In the genomic region with DNA sequence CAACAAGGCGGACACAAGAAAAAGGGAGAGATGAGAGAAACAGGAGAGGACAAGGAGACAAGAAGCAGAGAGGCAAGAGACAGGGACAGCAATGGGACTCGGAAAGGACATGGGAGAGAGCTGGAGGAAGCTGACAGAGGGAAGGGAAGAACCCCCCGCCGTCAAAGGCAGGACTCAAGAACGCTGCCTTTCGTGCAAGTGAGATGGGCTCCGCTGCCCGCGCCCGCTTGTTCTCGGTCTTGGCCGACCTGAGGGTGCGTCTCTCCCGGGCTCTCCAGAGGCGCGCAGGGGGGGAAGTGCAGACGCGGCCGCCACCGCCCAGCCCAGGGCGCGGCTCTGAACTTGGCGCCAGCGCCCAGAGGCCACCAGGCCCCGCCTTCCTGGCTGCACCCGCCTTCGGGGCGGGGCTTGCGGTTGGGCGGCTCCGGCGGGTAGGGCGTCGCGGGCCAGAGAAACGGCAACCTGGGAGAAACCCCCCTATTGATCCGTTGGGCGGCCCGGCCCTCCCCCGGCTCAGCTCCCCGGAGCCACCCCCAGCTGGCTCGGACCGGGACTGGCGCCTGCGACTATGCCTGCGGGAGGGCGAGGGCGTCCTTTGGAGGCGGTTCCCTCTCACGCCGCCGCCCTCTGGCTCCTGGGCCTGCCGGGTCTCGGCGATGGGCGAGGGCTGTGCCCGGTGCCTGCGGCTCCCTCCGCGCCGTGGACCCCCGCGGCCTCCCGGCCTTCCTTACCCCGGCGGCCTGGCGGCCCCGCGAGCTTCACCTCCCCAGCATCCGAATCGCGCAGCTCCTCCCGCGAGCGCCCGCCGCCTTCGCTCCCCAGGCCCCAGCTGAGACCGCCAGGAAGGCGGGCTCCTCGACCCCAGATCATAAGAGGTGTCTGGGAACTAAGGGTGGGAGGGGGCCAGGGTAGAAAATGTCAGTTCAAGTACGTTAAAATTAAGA, we compare ENCODE assay signal across 8 cellular contexts. TPM values are rescaled to one million over a fixed set of nuclear protein-coding genes. Genes with fewer than 3 reads are reported as not detected.
DNase-seq lines count a peak whose midpoint lies in the region; ATAC-seq, FAIRE-seq and TF ChIP-seq lines count a peak whose summit lies in the region.

No MANE protein-coding gene starts in this region.

- H4K20me1 ChIP-seq in neural progenitor cell (ENCODE audit: low read depth): peaks cover 24% of the 10 kb centered on the region

- H3K4me3 ChIP-seq in HUES48 (ENCODE audit: low read depth, low read length) (peak overlapping the region; percentile 85), RWPE2 (ENCODE audit: severe bottlenecking) (peak overlapping the region; percentile 69), foreskin fibroblast (ENCODE audit: low read depth in 1 of 2, low read length in 2 of 2) (peak overlapping the region; percentile 58 to 65), neural progenitor cell (peak overlapping the region; percentile 69), subcutaneous abdominal adipose tissue (ENCODE audit: low read depth in 1 of 5, low read length in 5 of 5) (peak overlapping the region; percentile 75 to 82 (median 78))

- FAIRE-seq in D721Med (lab: Jason Lieb, UNC): no peak

- no peaks in the 10 kb centered on the region for H3K36me3 Mint-ChIP-seq in neural progenitor cell

- H3K27me3 Mint-ChIP-seq in neural progenitor cell (ENCODE audit: insufficient read depth, low read depth): peaks cover 38% of the 10 kb centered on the region

- H3K9ac ChIP-seq in HUES48 (ENCODE audit: low read depth, low read length): no peak overlapping the region; the same call in 1 of the 2 replicates
- no peak overlapping the region for H3K9ac ChIP-seq in neural progenitor cell
- H3K9ac ChIP-seq in subcutaneous abdominal adipose tissue (ENCODE audit: low read length in 5 of 5): peak overlapping the region; percentile 75 to 81 (median 79)

- peaks cover 7% of the 10 kb centered on the region for H3F3A ChIP-seq in neural progenitor cell (ENCODE audit: low read depth)

- H3K36me3 ChIP-seq in HUES48 (ENCODE audit: control insufficient read depth, insufficient read depth, low read length) (no peaks in the 10 kb centered on the region), RWPE2 (ENCODE audit: low read depth) (no peaks in the 10 kb centered on the region), neural progenitor cell (no peaks in the 10 kb centered on the region), subcutaneous abdominal adipose tissue (ENCODE audit: control insufficient read depth in 5 of 5, insufficient read depth in 5 of 5, low read length in 5 of 5) (no peaks in the 10 kb centered on the region)

- H3K27ac ChIP-seq in HUES48 (ENCODE audit: low read depth, low read length) (peak overlapping the region; percentile 14), RWPE2 (ENCODE audit: poor library complexity, severe bottlenecking) (peak overlapping the region; percentile 7), neural progenitor cell (no peak overlapping the region), subcutaneous abdominal adipose tissue (ENCODE audit: low read depth, low read length) (no peak overlapping the region)

- H3K79me2 ChIP-seq in neural progenitor cell (ENCODE audit: low read depth): no peaks in the 10 kb centered on the region

- H3K4me1 Mint-ChIP-seq in neural progenitor cell: peaks cover 11% of the 10 kb centered on the region

- peak; percentile 78 for DNase-seq in D721Med (ENCODE audit: insufficient read length, low spot score)
- DNase-seq in RWPE2 (ENCODE audit: low spot score): peak; percentile 74
- peak; percentile 92 for DNase-seq in activated effector memory CD4-positive, alpha-beta T cell treated with anti-CD3 and anti-CD28 coated beads, Interleukin-2, amount 50 U/mL, for 16 hours
- peak; percentile 47 to 78 for DNase-seq in foreskin fibroblast
- peak; percentile 68 for DNase-seq in neural progenitor cell (ENCODE audit: low spot score)

- peak overlapping the region; percentile 87 for H3K4me3 Mint-ChIP-seq in neural progenitor cell

- TF ChIP-seq CTCF in D721Med (IDR thresholded peaks at IDR 0.05; ENCODE audit: insufficient read depth, missing control alignments): no peak
- TF ChIP-seq CTCF in RWPE2 (IDR thresholded peaks at IDR 0.05; ENCODE audit: poor library complexity, severe bottlenecking): no peak
- TF ChIP-seq CTCF in foreskin fibroblast (IDR thresholded peaks at IDR 0.05; ENCODE audit: low read depth, low read length): no peak
- no peak for TF ChIP-seq CTCF in neural progenitor cell (IDR thresholded peaks at IDR 0.05)

- no peak overlapping the region for H3K27ac Mint-ChIP-seq in neural progenitor cell

- H3K4me1 ChIP-seq in HUES48 (ENCODE audit: control insufficient read depth, insufficient read depth, low read length): peaks cover 4% of the 10 kb centered on the region; the same call in 1 of the 2 replicates
- no peaks in the 10 kb centered on the region for H3K4me1 ChIP-seq in RWPE2 (ENCODE audit: insufficient read depth, poor library complexity, severe bottlenecking)
- H3K4me1 ChIP-seq in neural progenitor cell: peaks cover 7% of the 10 kb centered on the region
- H3K4me1 ChIP-seq in subcutaneous abdominal adipose tissue (ENCODE audit: control insufficient read depth in 5 of 5, insufficient read depth in 5 of 5, low read length in 5 of 5): peaks cover 5 to 22% (median 13%) of the 10 kb centered on the region in 5 donors

- peak overlapping the region; percentile 86 for H3K4me2 ChIP-seq in neural progenitor cell

- no peaks in the 10 kb centered on the region for H3K9me3 Mint-ChIP-seq in neural progenitor cell

- no peaks in the 10 kb centered on the region for H3K9me3 ChIP-seq in HUES48 (ENCODE audit: control insufficient read depth, insufficient read depth, low read length)
- H3K9me3 ChIP-seq in RWPE2 (ENCODE audit: severe bottlenecking): no peaks in the 10 kb centered on the region
- no peaks in the 10 kb centered on the region for H3K9me3 ChIP-seq in neural progenitor cell (ENCODE audit: low read depth)
- no peaks in the 10 kb centered on the region for H3K9me3 ChIP-seq in subcutaneous abdominal adipose tissue (ENCODE audit: control insufficient read depth in 5 of 5, low read length in 5 of 5)

- H3K27me3 ChIP-seq in HUES48 (ENCODE audit: control insufficient read depth, insufficient read depth, low read length): peaks cover 47% of the 10 kb centered on the region
- H3K27me3 ChIP-seq in RWPE2 (ENCODE audit: insufficient read depth, poor library complexity, severe bottlenecking): peaks cover 11% of the 10 kb centered on the region
- peaks cover 87% of the 10 kb centered on the region for H3K27me3 ChIP-seq in neural progenitor cell
- peaks cover 0 to 2% (median 0%) of the 10 kb centered on the region in 5 donors for H3K27me3 ChIP-seq in subcutaneous abdominal adipose tissue (ENCODE audit: control insufficient read depth in 5 of 5, insufficient read depth in 4 of 5, low read length in 5 of 5)

- H2AFZ ChIP-seq in neural progenitor cell (replicated peaks): peak overlapping the region; percentile 82

- ATAC-seq in GM21447 (IDR thresholded peaks at IDR 0.05; ENCODE audit: unreplicated experiment) (peak; percentile 87), RWPE2 (ENCODE audit: low read depth) (peak; percentile 87)

RNA-seq across cellular contexts. Expression of gene ANTXRL, which starts 2.2 kb away (rescaled TPM):
- not detected in 2 replicates for total RNA-seq in neural progenitor cell (ENCODE audit: low replicate concordance)

Comparison
In these comparisons a context has a peak if more than half of its experiments do, and no peak if none do; other contexts are left out.
1. H3K27ac ChIP-seq: peak in HUES48 (single experiment) and RWPE2 (single experiment); none in neural progenitor cell (single experiment) and subcutaneous abdominal adipose tissue (single experiment).
2. H3K9ac ChIP-seq: peak in subcutaneous abdominal adipose tissue (5 of 5); none in HUES48 (single experiment) and neural progenitor cell (single experiment).
3. Peak in every context shown above with its lines, with median percentiles within 50 percentile points of each other: DNase-seq and H3K4me3 ChIP-seq.